ENCODE assay signal across 7 cellular contexts in the genomic region with DNA sequence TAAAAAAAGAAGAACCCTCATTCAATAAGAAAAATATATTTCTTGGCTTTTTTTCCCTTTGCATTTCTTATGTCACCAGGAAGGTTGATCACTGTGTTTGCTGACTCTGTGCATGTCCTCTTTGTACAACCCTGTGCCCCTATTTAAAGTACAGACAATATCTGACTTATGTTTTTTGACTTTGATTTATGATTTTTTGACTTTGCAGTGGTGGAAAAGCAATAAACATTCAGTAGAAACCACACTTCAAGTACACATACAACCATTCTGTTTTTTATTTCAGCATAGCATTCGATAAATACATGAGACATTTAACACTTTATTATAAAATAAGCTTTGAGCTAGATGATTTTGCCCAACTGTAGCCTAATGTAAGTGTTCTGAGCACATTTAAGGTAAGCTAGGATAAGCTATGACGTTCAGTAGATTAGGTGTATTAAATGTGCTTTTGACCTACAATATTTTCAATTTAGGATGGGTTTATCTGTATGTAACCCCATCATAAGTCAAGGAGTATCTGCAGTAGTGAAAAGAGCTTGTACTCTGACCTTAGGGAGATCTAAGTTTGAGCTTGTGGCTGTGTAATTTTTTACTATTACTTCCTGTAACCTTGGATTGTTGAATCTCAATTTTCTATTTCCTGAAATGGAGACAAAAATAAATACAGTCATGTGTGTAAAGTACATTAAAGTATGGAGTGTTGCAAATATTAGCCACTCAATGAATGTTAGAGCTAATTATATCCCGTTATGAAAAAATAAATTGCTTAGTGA. TPM values are rescaled to one million over a fixed set of nuclear protein-coding genes. Genes with fewer than 3 reads are reported as not detected.
DNase-seq lines count a peak whose midpoint lies in the region; ATAC-seq and TF ChIP-seq lines count a peak whose summit lies in the region.

No MANE protein-coding gene starts in this region.

- in situ Hi-C loops in ACHN (cut with HindIII; ENCODE audit: low pct_ligation_motif_present, low pct_unique_long_range_greater_than_20kb, low sequenced_read_pairs): no loop called here

- peaks cover 8% of the 10 kb centered on the region for H3K4me1 ChIP-seq in SJSA1 (replicated peaks)

- no peaks in the 10 kb centered on the region for H3K9me3 ChIP-seq in SJSA1 (replicated peaks)

- H3K9me3 Mint-ChIP-seq in stimulated activated effector memory CD8-positive, alpha-beta T cell treated with anti-CD3 and anti-CD28 coated beads, Interleukin-12 subunit alpha, Interleukin-12 subunit beta, amount 100 ng/mL, for 72 hours: no peaks in the 10 kb centered on the region

- H3K4me3 ChIP-seq in SJSA1 (peak overlapping the region; percentile 45), foreskin fibroblast (ENCODE audit: low read depth in 1 of 2, low read length in 2 of 2) (peak overlapping the region; percentile 73 to 84)

- H3K27ac ChIP-seq in SJSA1: peak overlapping the region; percentile 66

- no peak for TF ChIP-seq CTCF in foreskin fibroblast (IDR thresholded peaks at IDR 0.05; ENCODE audit: low read depth, low read length)

- H3K36me3 ChIP-seq in SJSA1: no peaks in the 10 kb centered on the region

- peak overlapping the region; percentile 100 for H3K27ac Mint-ChIP-seq in stimulated activated effector memory CD8-positive, alpha-beta T cell treated with anti-CD3 and anti-CD28 coated beads, Interleukin-12 subunit alpha, Interleukin-12 subunit beta, amount 100 ng/mL, for 72 hours

- H3K4me3 Mint-ChIP-seq in stimulated activated effector memory CD8-positive, alpha-beta T cell treated with anti-CD3 and anti-CD28 coated beads, Interleukin-12 subunit alpha, Interleukin-12 subunit beta, amount 100 ng/mL, for 72 hours: peak overlapping the region; percentile 100

- no peaks in the 10 kb centered on the region for H3K27me3 ChIP-seq in SJSA1 (replicated peaks)

- peaks cover 10% of the 10 kb centered on the region for H3K36me3 Mint-ChIP-seq in stimulated activated effector memory CD8-positive, alpha-beta T cell treated with anti-CD3 and anti-CD28 coated beads, Interleukin-12 subunit alpha, Interleukin-12 subunit beta, amount 100 ng/mL, for 72 hours

- ATAC-seq in GM21619 (IDR thresholded peaks at IDR 0.05; ENCODE audit: unreplicated experiment): peak; percentile 16
- no peak for ATAC-seq in stimulated activated effector memory CD8-positive, alpha-beta T cell treated with anti-CD3 and anti-CD28 coated beads, Interleukin-12 subunit alpha, Interleukin-12 subunit beta, amount 100 ng/mL, for 72 hours

- peaks cover 53% of the 10 kb centered on the region for H3K4me1 Mint-ChIP-seq in stimulated activated effector memory CD8-positive, alpha-beta T cell treated with anti-CD3 and anti-CD28 coated beads, Interleukin-12 subunit alpha, Interleukin-12 subunit beta, amount 100 ng/mL, for 72 hours

- no peak for DNase-seq in SJSA1 (ENCODE audit: low read depth in 1 of 2, low spot score in 2 of 2)
- no peak for DNase-seq in foreskin fibroblast
- no peak for DNase-seq in stimulated activated effector memory CD8-positive, alpha-beta T cell treated with anti-CD3 and anti-CD28 coated beads, Interleukin-12 subunit alpha, Interleukin-12 subunit beta, amount 100 ng/mL, for 72 hours (ENCODE audit: low spot score in 2 of 2)
- DNase-seq in NCI-H1092 (lab: John Stamatoyannopoulos, UW): no peak
- no peak for DNase-seq in islet precursor cell
- DNase-seq in ACHN: no peak

RNA-seq across cellular contexts. Expression of a gene that starts 1.2 kb away (rescaled TPM):
- 8.8 and 11.5 TPM in 2 replicates for total RNA-seq in SJSA1 (2014; rRNA removed; shearing (Covaris generic))

RNA-seq across cellular contexts. Expression of a gene that starts 16.3 kb away (rescaled TPM):
- 5.0 and 5.7 TPM in 2 replicates for total RNA-seq in SJSA1 (2014; rRNA removed; shearing (Covaris generic))
